1 cellular context compared by ENCODE assay signal in genomic region chr7:1503816-1504775, GRCh38.
A peak's percentile ranks its signal among the peaks of the same experiment; 100 is the strongest.
TF ChIP-seq lines count a peak whose summit lies in the region.

TSS of gene INTS1 (minus strand) at chr7:1504389. CDS start at chr7:1503960, 429 bp downstream.

TF ChIP-seq in HepG2, 621 proteins besides CTCF, POLR2A, EP300 and RAD21 (continued from another document and continues in another):
- TF ChIP-seq ATF2 (CRISPR knock-in tag; IDR thresholded peaks at IDR 0.05): 0 out of 2 replicates have a peak, but pooled peaks have one; percentile 49
- TF ChIP-seq NCOA2 (CRISPR knock-in tag; IDR thresholded peaks at IDR 0.05): peak; percentile 48; the same call in 1 of the 2 replicates
- TF ChIP-seq ZFAT (CRISPR knock-in tag; conservative IDR thresholded peaks at IDR 0.05): no peak
- TF ChIP-seq RXRB (CRISPR knock-in tag; IDR thresholded peaks at IDR 0.05; ENCODE audit: borderline replicate concordance): peak; percentile 62
- no peak for TF ChIP-seq TGIF2 (CRISPR knock-in tag; IDR thresholded peaks at IDR 0.05)
- no peak; the same call in 1 of the 2 replicates for TF ChIP-seq MAZ (IDR thresholded peaks at IDR 0.05; ENCODE audit: borderline replicate concordance, low read depth, low read length)
- peak; percentile 64; the same call in 1 of the 2 replicates for TF ChIP-seq MAZ (CRISPR knock-in tag; IDR thresholded peaks at IDR 0.05; ENCODE audit: low read depth)
- TF ChIP-seq KDM5B (CRISPR knock-in tag; IDR thresholded peaks at IDR 0.05; ENCODE audit: borderline replicate concordance): no peak; the same call in 1 of the 2 replicates
- TF ChIP-seq POGK (CRISPR knock-in tag; conservative IDR thresholded peaks at IDR 0.05): peak; percentile 74
- TF ChIP-seq MTF1 (CRISPR knock-in tag; IDR thresholded peaks at IDR 0.05): no peak
- no peak; the same call in 1 of the 2 replicates for TF ChIP-seq PLSCR1 (CRISPR knock-in tag; IDR thresholded peaks at IDR 0.05; ENCODE audit: borderline replicate concordance)
- TF ChIP-seq NFE2L2 (IDR thresholded peaks at IDR 0.05; ENCODE audit: low read length): no peak
- TF ChIP-seq ZNF703 (CRISPR knock-in tag; IDR thresholded peaks at IDR 0.05; ENCODE audit: borderline replicate concordance): no peak
- TF ChIP-seq ZBTB46 (CRISPR knock-in tag; IDR thresholded peaks at IDR 0.05; ENCODE audit: borderline replicate concordance): no peak
- TF ChIP-seq ZNF362 (CRISPR knock-in tag; IDR thresholded peaks at IDR 0.05; ENCODE audit: borderline replicate concordance): peak; percentile 32; the same call in 1 of the 2 replicates
- peak; percentile 70; the same call in 1 of the 2 replicates for TF ChIP-seq ZNF383 (CRISPR knock-in tag; IDR thresholded peaks at IDR 0.05; ENCODE audit: borderline replicate concordance)
- no peak for TF ChIP-seq HNF1A (IDR thresholded peaks at IDR 0.05; ENCODE audit: low read depth)
- TF ChIP-seq HNF1A (CRISPR knock-in tag; IDR thresholded peaks at IDR 0.05; ENCODE audit: borderline replicate concordance): peak; percentile 65; the same call in 1 of the 2 replicates
- TF ChIP-seq SSRP1 (CRISPR knock-in tag; IDR thresholded peaks at IDR 0.05): no peak
- TF ChIP-seq ZNF503 (CRISPR knock-in tag; IDR thresholded peaks at IDR 0.05): peak; percentile 64; the same call in 1 of the 2 replicates
- peak; percentile 55 for TF ChIP-seq FOXP4 (CRISPR knock-in tag; IDR thresholded peaks at IDR 0.05)
- no peak for TF ChIP-seq ZNF652 (CRISPR knock-in tag; IDR thresholded peaks at IDR 0.05; ENCODE audit: borderline replicate concordance, low read depth)
- TF ChIP-seq MTA3 (CRISPR knock-in tag; IDR thresholded peaks at IDR 0.05): no peak
- peak; percentile 50; the same call in 1 of the 2 replicates for TF ChIP-seq ZNF501 (CRISPR knock-in tag; IDR thresholded peaks at IDR 0.05)
- no peak for TF ChIP-seq HNRNPH1 (optimal IDR thresholded peaks at IDR 0.05; ENCODE audit: low read depth, low read length)
- no peak for TF ChIP-seq ZMYM2 (CRISPR knock-in tag; IDR thresholded peaks at IDR 0.05)
- peak; percentile 59 for TF ChIP-seq MXD1 (CRISPR knock-in tag; IDR thresholded peaks at IDR 0.05)
- TF ChIP-seq HNF4G (IDR thresholded peaks at IDR 0.05; ENCODE audit: borderline replicate concordance, low read depth, low read length): no peak
- peak; percentile 28; the same call in 1 of the 2 replicates for TF ChIP-seq HNF4G (CRISPR knock-in tag; IDR thresholded peaks at IDR 0.05; ENCODE audit: borderline replicate concordance, low read depth)
- no peak for TF ChIP-seq ZNF253 (CRISPR knock-in tag; IDR thresholded peaks at IDR 0.05; ENCODE audit: borderline replicate concordance)
- TF ChIP-seq PTBP1 (IDR thresholded peaks at IDR 0.05; ENCODE audit: low read depth, low read length, poor library complexity, severe bottlenecking): no peak
- no peak for TF ChIP-seq ATF5 (CRISPR knock-in tag; IDR thresholded peaks at IDR 0.05; ENCODE audit: low read depth)
- TF ChIP-seq NFIB (CRISPR knock-in tag; IDR thresholded peaks at IDR 0.05; ENCODE audit: borderline replicate concordance): no peak
- TF ChIP-seq ELF4 (CRISPR knock-in tag; IDR thresholded peaks at IDR 0.05; ENCODE audit: borderline replicate concordance): no peak
- no peak for TF ChIP-seq ZNF260 (CRISPR knock-in tag; IDR thresholded peaks at IDR 0.05; ENCODE audit: borderline replicate concordance, low read depth)
- no peak for TF ChIP-seq MXD3 (CRISPR knock-in tag; IDR thresholded peaks at IDR 0.05)
- TF ChIP-seq SRSF1 (optimal IDR thresholded peaks at IDR 0.05; ENCODE audit: low read depth, low read length): no peak
- TF ChIP-seq HHEX (CRISPR knock-in tag; IDR thresholded peaks at IDR 0.05): no peak
- TF ChIP-seq GATAD1 (CRISPR knock-in tag; IDR thresholded peaks at IDR 0.05): peak; percentile 98
- peak; percentile 40; the same call in 1 of the 2 replicates for TF ChIP-seq SAFB2 (CRISPR knock-in tag; IDR thresholded peaks at IDR 0.05; ENCODE audit: borderline replicate concordance, low read depth)
- no peak for TF ChIP-seq ZNF280B (CRISPR knock-in tag; IDR thresholded peaks at IDR 0.05; ENCODE audit: borderline replicate concordance)
- TF ChIP-seq NCOR1 (IDR thresholded peaks at IDR 0.05; ENCODE audit: borderline replicate concordance, low read length): no peak
- no peak for TF ChIP-seq MATR3 (CRISPR knock-in tag; IDR thresholded peaks at IDR 0.05)
- TF ChIP-seq POLR2AphosphoS2 (IDR thresholded peaks at IDR 0.05; ENCODE audit: low read depth, low read length): no peak
